Comparison of ENCODE assay signal across 10 cellular contexts in the genomic region with DNA sequence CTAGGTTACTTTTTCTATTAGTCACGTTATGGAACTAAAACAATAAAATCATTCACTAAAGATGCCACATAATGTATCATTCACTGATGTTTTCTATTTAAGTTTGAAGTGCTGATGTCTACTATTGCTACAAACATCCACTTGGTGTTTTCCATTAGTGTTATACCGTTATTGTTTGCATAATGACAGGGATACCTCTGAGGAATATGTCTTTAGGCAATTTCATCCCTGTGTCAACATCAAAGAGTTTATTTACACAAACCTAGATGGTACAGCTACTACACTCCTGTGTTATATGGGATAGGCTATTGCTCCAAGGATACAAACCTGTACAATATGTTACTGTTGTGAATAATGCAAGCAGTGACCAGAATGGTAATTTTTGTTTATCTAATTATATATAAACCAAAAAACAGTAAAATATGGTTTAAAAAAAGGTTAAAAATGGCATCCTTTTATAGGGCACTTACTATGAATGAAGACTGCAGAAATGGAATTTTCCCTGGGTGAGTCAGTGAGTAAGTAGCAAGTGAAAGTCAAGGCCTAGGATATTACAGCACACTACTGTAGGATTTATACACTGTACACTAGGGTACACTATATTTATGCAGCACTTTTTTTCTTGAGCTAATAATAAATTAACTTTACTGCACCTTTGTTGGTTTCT. TPM values are rescaled to one million over a fixed set of nuclear protein-coding genes. Genes with fewer than 3 reads are reported as not detected.
"Had no signal": no experiment of that assay in that cellular context is flagged by ENCODE, and none has a peak within 500 bp of the region (broad histone marks: within the 10 kb centered on the region; RNA-seq: fewer than 3 reads in every experiment).

No MANE protein-coding gene starts in this region.

RNA-seq across cellular contexts. Expression of a gene that starts 3.9 kb away (rescaled TPM):
- total RNA-seq: kidney epithelial cell, mesenteric fat pad, psoas muscle, tibial nerve had no signal
- polyA plus RNA-seq: adrenal gland, psoas muscle had no signal

RNA-seq across cellular contexts. Expression of a gene that starts 13.4 kb away (rescaled TPM):
- total RNA-seq: kidney epithelial cell, osteoblast, tibial nerve had no signal
- polyA plus RNA-seq: neural cell had no signal

RNA-seq across cellular contexts. Expression of a gene that starts 19.3 kb away (rescaled TPM):
- total RNA-seq: activated T-helper 2 cell treated with anti-CD3 and anti-CD28 coated beads, Interferon-gamma antibody, Interleukin-2, Interleukin-4, amounts not matched to agents 10 μg/mL and 5 μg/mL and 100 μg/mL, durations not matched to agents 14 hours and 24 hours and 36 hours; adrenal gland; kidney epithelial cell; mesenteric fat pad; psoas muscle; right lobe of liver; subcutaneous adipose tissue; tibial nerve had no signal
- polyA plus RNA-seq: psoas muscle had no signal

RNA-seq across cellular contexts. Expression of a gene that starts 30.2 kb away (rescaled TPM):
- total RNA-seq: activated T-helper 2 cell treated with anti-CD3 and anti-CD28 coated beads, Interferon-gamma antibody, Interleukin-2, Interleukin-4, amounts not matched to agents 10 μg/mL and 5 μg/mL and 100 μg/mL, durations not matched to agents 14 hours and 24 hours and 36 hours; adrenal gland; kidney epithelial cell; mesenteric fat pad; osteoblast; psoas muscle; tibial nerve had no signal

RNA-seq across cellular contexts. Expression of a gene that starts 49.9 kb away (rescaled TPM):
- total RNA-seq: kidney epithelial cell had no signal
